12 cellular contexts compared by ENCODE assay signal in genomic region chr9:108543251-108543768, GRCh38.
DNase-seq lines count a peak whose midpoint lies in the region; ATAC-seq and TF ChIP-seq lines count a peak whose summit lies in the region.
"Had no signal": no experiment of that assay in that cellular context is flagged by ENCODE, and none has a peak within 500 bp of the region (broad histone marks: within the 10 kb centered on the region; RNA-seq: fewer than 3 reads in every experiment).

No MANE protein-coding gene starts in this region.

- no peaks in the 10 kb centered on the region for H3K36me3 Mint-ChIP-seq in type B pancreatic cell

- no peak for DNase-seq in SK-N-SH
- DNase-seq in NCI-H69 (lab: John Stamatoyannopoulos, UW), result peak; percentile 92
- DNase-seq in epithelial cell of esophagus (ENCODE audit: low read depth), result peak; percentile 99
- DNase-seq in type B pancreatic cell (ENCODE audit: extremely low spot score, unreplicated experiment), result no peak
- no peak for DNase-seq in sciatic nerve (ENCODE audit: low spot score)
- DNase-seq: activated gamma-delta T cell, colonic mucosa, heart left ventricle, midbrain had no signal

- TF ChIP-seq CTCF in SK-N-SH (IDR thresholded peaks at IDR 0.05) (no peak), epithelial cell of esophagus (IDR thresholded peaks at IDR 0.05; ENCODE audit: insufficient read depth, low read depth, low read length, missing control alignments) (peak; percentile 24), type B pancreatic cell (conservative IDR thresholded peaks at IDR 0.05) (no peak)

- peaks cover 7% of the 10 kb centered on the region for H3K4me1 Mint-ChIP-seq in type B pancreatic cell (ENCODE audit: unreplicated experiment)

- no peaks in the 10 kb centered on the region for H3K27me3 ChIP-seq in SK-N-SH (ENCODE audit: insufficient read depth)
- H3K27me3 ChIP-seq: colonic mucosa, heart left ventricle had no signal

- peaks cover 8% of the 10 kb centered on the region for H3K9me3 Mint-ChIP-seq in type B pancreatic cell

- CTCF ChIA-PET in SK-N-SH (lab: Yijun Ruan, JAX), result interaction anchor here (1.1 kb wide), 1 partner anchor 23 kb away, joined by 4 read pairs; no protein-coding TSS in a partner anchor

- no peaks in the 10 kb centered on the region for H3K9me3 ChIP-seq in SK-N-SH
- H3K9me3 ChIP-seq: colonic mucosa, heart left ventricle had no signal

- no peaks in the 10 kb centered on the region for H3K36me3 ChIP-seq in SK-N-SH (replicated peaks in 1 of 2; ENCODE audit: control insufficient read depth in 1 of 2, insufficient read depth in 2 of 2, low read length in 1 of 2)
- H3K36me3 ChIP-seq: colonic mucosa, heart left ventricle had no signal

- TF ChIP-seq RAD21 in SK-N-SH (IDR thresholded peaks at IDR 0.05; ENCODE audit: low read length), result no peak

- no peak overlapping the region for H2AFZ ChIP-seq in SK-N-SH (ENCODE audit: low read depth)

- POLR2A ChIA-PET in SK-N-SH (lab: Yijun Ruan, JAX), result no interaction called here

- peaks cover 8% of the 10 kb centered on the region for H3K27me3 Mint-ChIP-seq in type B pancreatic cell

- no peaks in the 10 kb centered on the region for H3F3A ChIP-seq in SK-N-SH (replicated peaks; ENCODE audit: insufficient read depth)

- no peaks in the 10 kb centered on the region for H3K9me2 ChIP-seq in SK-N-SH

- WGBS in SK-N-SH (ENCODE audit: low lambda C conversion rate), result 26% methylated on average over 4 of the region's 5 CpGs

- no peaks in the 10 kb centered on the region for H3K79me2 ChIP-seq in SK-N-SH (ENCODE audit: insufficient read depth)

- H3K4me3 ChIP-seq in SK-N-SH (ENCODE audit: low read depth in 2 of 2, low read length in 1 of 2), result no peak overlapping the region
- H3K4me3 ChIP-seq in epithelial cell of esophagus (ENCODE audit: low read length), result no peak overlapping the region
- H3K4me3 ChIP-seq: colonic mucosa, heart left ventricle had no signal

- no peaks in the 10 kb centered on the region for H4K20me1 ChIP-seq in SK-N-SH (ENCODE audit: insufficient read depth)

- H3K4me3 Mint-ChIP-seq in type B pancreatic cell, result no peak overlapping the region

- H3K27ac ChIP-seq in SK-N-SH (ENCODE audit: low read depth in 2 of 2, low read length in 1 of 2), result no peak overlapping the region
- H3K27ac ChIP-seq: colonic mucosa, heart left ventricle had no signal

- H3K4me2 ChIP-seq in SK-N-SH, result no peak overlapping the region

- no peak for TF ChIP-seq EP300 in SK-N-SH (IDR thresholded peaks at IDR 0.05; ENCODE audit: borderline replicate concordance in 1 of 2, low read depth in 1 of 2, low read length in 1 of 2)

- intact Hi-C loops in sciatic nerve (cut with DNase I), result no loop called here

- ATAC-seq in SK-N-SH treated with all-trans-retinoic acid at 6 μM for 48 hours (no peak), sciatic nerve (no peak), GM19463 (IDR thresholded peaks at IDR 0.05; ENCODE audit: unreplicated experiment) (no peak), HG03196 (IDR thresholded peaks at IDR 0.05; ENCODE audit: unreplicated experiment) (no peak)
- ATAC-seq: heart left ventricle had no signal

- H3K4me1 ChIP-seq in SK-N-SH (ENCODE audit: control insufficient read depth in 1 of 2, insufficient read depth in 2 of 2, low read depth in 1 of 2, low read length in 1 of 2), result no peaks in the 10 kb centered on the region
- H3K4me1 ChIP-seq: colonic mucosa had no signal

- H3K9ac ChIP-seq in SK-N-SH, result no peak overlapping the region

- peak overlapping the region; percentile 83 for H3K27ac Mint-ChIP-seq in type B pancreatic cell

TF ChIP-seq in SK-N-SH, 30 proteins besides CTCF, POLR2A, EP300 and RAD21:
- TF ChIP-seq MAX (IDR thresholded peaks at IDR 0.05; ENCODE audit: low read depth) (peak; percentile 65), TCF12 (IDR thresholded peaks at IDR 0.05) (no peak), PBX3 (IDR thresholded peaks at IDR 0.05) (peak; percentile 32; the same call in 1 of the 2 replicates)

TF ChIP-seq in SK-N-SH treated with all-trans-retinoic acid at 6 μM for 48 hours, 23 proteins besides CTCF, POLR2A, EP300 and RAD21:
- no peak for TF ChIP-seq OSR1 (CRISPR knock-in tag; IDR thresholded peaks at IDR 0.05)
- TF ChIP-seq TOX (CRISPR knock-in tag; IDR thresholded peaks at IDR 0.05; ENCODE audit: borderline replicate concordance), result no peak
- TF ChIP-seq BACH2 (CRISPR knock-in tag; IDR thresholded peaks at IDR 0.05; ENCODE audit: borderline replicate concordance), result no peak
- TF ChIP-seq CSDC2 (CRISPR knock-in tag; IDR thresholded peaks at IDR 0.05), result no peak
- no peak for TF ChIP-seq GLIS3 (CRISPR knock-in tag; IDR thresholded peaks at IDR 0.05)
- TF ChIP-seq PATZ1 (CRISPR knock-in tag; IDR thresholded peaks at IDR 0.05; ENCODE audit: borderline replicate concordance), result no peak
- TF ChIP-seq ZNF70 (CRISPR knock-in tag; IDR thresholded peaks at IDR 0.05), result no peak
- no peak for TF ChIP-seq ZFP30 (CRISPR knock-in tag; IDR thresholded peaks at IDR 0.05)
TF ChIP-seq in SK-N-SH treated with all-trans-retinoic acid at 6 μM for 48 hours: peak in this region for 0.

Comparison
In these comparisons a context has a peak if more than half of its experiments do, and no peak if none do; other contexts are left out.
1. DNase-seq: peak in NCI-H69 (single experiment) and epithelial cell of esophagus (single experiment); none in SK-N-SH (single experiment), type B pancreatic cell (single experiment) and sciatic nerve (single experiment).